17 cellular contexts compared by ENCODE assay signal in genomic region chr2:1585635-1586034, GRCh38.
DNase-seq lines count a peak whose midpoint lies in the region; ATAC-seq, FAIRE-seq and TF ChIP-seq lines count a peak whose summit lies in the region.
"Had no signal": no experiment of that assay in that cellular context is flagged by ENCODE, and none has a peak within 500 bp of the region (broad histone marks: within the 10 kb centered on the region; RNA-seq: fewer than 3 reads in every experiment).

No MANE protein-coding gene starts in this region.

- H3K4me3 ChIP-seq in left ventricle myocardium inferior: no peak overlapping the region
- H3K4me3 ChIP-seq in upper lobe of right lung: no peak overlapping the region
- H3K4me3 ChIP-seq: GM12878, GM23248 had no signal

- H3K27ac ChIP-seq in left ventricle myocardium inferior (replicated peaks): no peak overlapping the region
- no peak overlapping the region for H3K27ac ChIP-seq in upper lobe of right lung
- H3K27ac ChIP-seq: GM23248 had no signal

- H3K36me3 ChIP-seq in left ventricle myocardium inferior (no peaks in the 10 kb centered on the region), upper lobe of right lung (no peaks in the 10 kb centered on the region)

- DNase-seq in cardiac septum (ENCODE audit: low spot score) (peak; percentile 61), left ventricle myocardium inferior (no peak), islet precursor cell (peak; percentile 27), mesenteric fat pad (ENCODE audit: low spot score) (peak; percentile 87), upper lobe of right lung (peak; percentile 59), HK-2 (ENCODE audit: unreplicated experiment) (no peak), urothelium cell line (ENCODE audit: low spot score) (no peak)
- DNase-seq: C1 segment of cervical spinal cord; Calu3; CD4-positive, alpha-beta T cell; DMS 273 treated with DMSO at 0.1 percent for 48 hours; DMS79; GM23248 had no signal

- H3K4me1 ChIP-seq in left ventricle myocardium inferior: peaks cover 16% of the 10 kb centered on the region
- H3K4me1 ChIP-seq in upper lobe of right lung: peaks cover under 1% of the 10 kb centered on the region

- TF ChIP-seq CTCF in left ventricle myocardium inferior (IDR thresholded peaks at IDR 0.05; ENCODE audit: borderline replicate concordance) (no peak), upper lobe of right lung (IDR thresholded peaks at IDR 0.05) (no peak)

- ATAC-seq in upper lobe of right lung: no peak
- ATAC-seq: GM12878 had no signal

- H3K27me3 ChIP-seq in left ventricle myocardium inferior (ENCODE audit: low read depth): peaks cover 41% of the 10 kb centered on the region
- H3K27me3 ChIP-seq in upper lobe of right lung: no peaks in the 10 kb centered on the region

- intact Hi-C loops in cardiac septum (cut with DNase I): no loop called here
- intact Hi-C loops in left ventricle myocardium inferior (cut with micrococcal nuclease): no loop called here
- intact Hi-C loops in upper lobe of right lung (cut with DNase I): no loop called here

- peaks cover 4% of the 10 kb centered on the region for H3K9me3 ChIP-seq in left ventricle myocardium inferior (replicated peaks)
- H3K9me3 ChIP-seq in upper lobe of right lung: no peaks in the 10 kb centered on the region

- FAIRE-seq in urothelium cell line (lab: Jason Lieb, UNC): no peak
- FAIRE-seq: A204.1, GM12878, GM18507, H54 had no signal

Comparison
In these comparisons a context has a peak if more than half of its experiments do, and no peak if none do; other contexts are left out.
1. DNase-seq: peak in cardiac septum (single experiment), islet precursor cell (single experiment), mesenteric fat pad (single experiment) and upper lobe of right lung (single experiment); none in left ventricle myocardium inferior (single experiment), HK-2 (single experiment) and urothelium cell line (single experiment).